Comparison of ENCODE assay signal across 2 cellular contexts in genomic region chr7:116377721-116378120, GRCh38.
TF ChIP-seq lines count a peak whose summit lies in the region.

No MANE protein-coding gene starts in this region.

TF ChIP-seq in IMR-90, 13 proteins besides CTCF, POLR2A, EP300 and RAD21:
- TF ChIP-seq CEBPB (IDR thresholded peaks at IDR 0.05; ENCODE audit: low read depth, low read length) = no peak
- TF ChIP-seq MXI1 (IDR thresholded peaks at IDR 0.05; ENCODE audit: borderline replicate concordance, low read depth, low read length) = no peak
- TF ChIP-seq SMC3 (IDR thresholded peaks at IDR 0.05; ENCODE audit: low read depth, low read length) = no peak
- no peak for TF ChIP-seq NFE2L2 (IDR thresholded peaks at IDR 0.05; ENCODE audit: low read depth, low read length)
- no peak for TF ChIP-seq FOS (IDR thresholded peaks at IDR 0.05; ENCODE audit: low read depth, low read length)
- TF ChIP-seq BHLHE40 (IDR thresholded peaks at IDR 0.05; ENCODE audit: low read depth, low read length) = no peak
- TF ChIP-seq MAFK (IDR thresholded peaks at IDR 0.05; ENCODE audit: low read depth, low read length) = no peak
- TF ChIP-seq RFX5 (IDR thresholded peaks at IDR 0.05; ENCODE audit: low read depth, low read length) = no peak
- no peak for TF ChIP-seq USF2 (IDR thresholded peaks at IDR 0.05; ENCODE audit: low read depth, low read length)
- no peak for TF ChIP-seq RCOR1 (IDR thresholded peaks at IDR 0.05; ENCODE audit: insufficient replicate concordance, low read length)
- no peak for TF ChIP-seq CHD1 (IDR thresholded peaks at IDR 0.05; ENCODE audit: low read depth, low read length)
- no peak for TF ChIP-seq ELK1 (IDR thresholded peaks at IDR 0.05; ENCODE audit: borderline replicate concordance, low read depth, low read length)
- no peak for TF ChIP-seq MAZ (IDR thresholded peaks at IDR 0.05; ENCODE audit: borderline replicate concordance, low read depth, low read length)
TF ChIP-seq in IMR-90: peak in this region for 0.

TF ChIP-seq in endothelial cell of umbilical vein, 7 proteins besides CTCF, POLR2A, EP300 and RAD21:
- TF ChIP-seq POLR2AphosphoS5 (IDR thresholded peaks at IDR 0.05; ENCODE audit: insufficient read depth, low read depth, low read length) (no peak), JUN (IDR thresholded peaks at IDR 0.05; ENCODE audit: borderline replicate concordance, insufficient read depth, insufficient read length, low read depth) (no peak), EZH2 (IDR thresholded peaks at IDR 0.05; ENCODE audit: borderline replicate concordance, low read depth, low read length, severe bottlenecking) (no peak), GATA2 (IDR thresholded peaks at IDR 0.05; ENCODE audit: insufficient read depth, insufficient read length, low read depth, low read length) (no peak), MAX (IDR thresholded peaks at IDR 0.05; ENCODE audit: insufficient read depth, insufficient read length) (no peak), FOS (IDR thresholded peaks at IDR 0.05; ENCODE audit: borderline replicate concordance, insufficient read depth, low read length) (no peak), MYC (IDR thresholded peaks at IDR 0.05; ENCODE audit: low read depth, low read length) (no peak)
TF ChIP-seq in endothelial cell of umbilical vein: peak in this region for 0.
